In genomic region chr22:21752276-21752675, GRCh38 we compare ENCODE assay signal across 18 cellular contexts.
"Had no signal": no experiment of that assay in that cellular context is flagged by ENCODE, and none has a peak within 500 bp of the region (broad histone marks: within the 10 kb centered on the region; RNA-seq: fewer than 3 reads in every experiment).

No MANE protein-coding gene starts in this region.

- H3K27me3 Mint-ChIP-seq: activated CD4-positive, alpha-beta T cell treated with anti-CD3 and anti-CD28 coated beads, Interleukin-2, amount 10 ng/mL, durations not matched to agents 24 days and 14 days; activated naive CD8-positive, alpha-beta T cell; activated T-cell treated with anti-CD3 and anti-CD28 coated beads, Interleukin-2, amount 50 U/mL, for 24 hours had no signal

- H3K9me3 Mint-ChIP-seq: activated CD4-positive, alpha-beta T cell treated with anti-CD3 and anti-CD28 coated beads, Interleukin-2, amount 10 ng/mL, durations not matched to agents 24 days and 14 days; activated T-cell treated with anti-CD3 and anti-CD28 coated beads, Interleukin-2, amount 50 U/mL, for 24 hours; activated T-helper 2 cell treated with anti-CD3 and anti-CD28 coated beads, Interferon-gamma antibody, Interleukin-2, Interleukin-4, amounts not matched to agents 10 μg/mL and 5 μg/mL and 100 μg/mL, durations not matched to agents 14 hours and 24 hours and 36 hours had no signal

- H3K4me3 ChIP-seq: right lobe of liver, skin epidermis, testis, upper lobe of right lung had no signal

- H3K4me3 Mint-ChIP-seq: activated CD4-positive, alpha-beta T cell treated with anti-CD3 and anti-CD28 coated beads, Interleukin-2, amount 10 ng/mL, durations not matched to agents 24 days and 14 days; activated naive CD8-positive, alpha-beta T cell; activated T-cell treated with anti-CD3 and anti-CD28 coated beads, Interleukin-2, amount 50 U/mL, for 24 hours had no signal

- H3K27me3 ChIP-seq: right lobe of liver, testis, upper lobe of right lung had no signal

- DNase-seq: activated CD4-positive, alpha-beta T cell treated with anti-CD3 and anti-CD28 coated beads, Interleukin-2, amount 10 ng/mL, durations not matched to agents 24 days and 14 days; activated CD8-positive, alpha-beta memory T cell treated with anti-CD3 and anti-CD28 coated beads for 24 hours; activated CD8-positive, alpha-beta memory T cell treated with anti-CD3 and anti-CD28 coated beads, Interleukin-2, amount 50 U/mL, for 4 hours; activated naive CD4-positive, alpha-beta T cell; activated T-cell treated with anti-CD3 and anti-CD28 coated beads, Interleukin-2, amount 50 U/mL, for 24 hours; amniotic stem cell; effector memory CD4-positive, alpha-beta T cell; foreskin melanocyte; hippocampal formation; occipital lobe; right lobe of liver; stimulated activated CD4-positive, alpha-beta T cell treated with anti-CD3 and anti-CD28 coated beads, Interleukin-1b, Interleukin-23, amount 100 ng/mL, for 48 hours; testis; upper lobe of right lung had no signal

- H3K9me3 ChIP-seq: right lobe of liver, testis, upper lobe of right lung had no signal

- ATAC-seq: activated CD4-positive, CD25-positive, alpha-beta regulatory T cell treated with anti-CD3 and anti-CD28 coated beads, Interleukin-2, amount 50 U/mL, for 24 hours; upper lobe of right lung had no signal

- H3K27ac Mint-ChIP-seq: activated CD4-positive, alpha-beta T cell treated with anti-CD3 and anti-CD28 coated beads, Interleukin-2, amount 10 ng/mL, durations not matched to agents 24 days and 14 days; activated naive CD8-positive, alpha-beta T cell; activated T-cell treated with anti-CD3 and anti-CD28 coated beads, Interleukin-2, amount 50 U/mL, for 24 hours had no signal

- H3K4me1 ChIP-seq: right lobe of liver had no signal

- H3K27ac ChIP-seq: right lobe of liver, skin epidermis, testis, upper lobe of right lung had no signal

- H3K36me3 ChIP-seq: right lobe of liver, upper lobe of right lung had no signal
